ENCODE assay signal across 13 cellular contexts in the genomic region with DNA sequence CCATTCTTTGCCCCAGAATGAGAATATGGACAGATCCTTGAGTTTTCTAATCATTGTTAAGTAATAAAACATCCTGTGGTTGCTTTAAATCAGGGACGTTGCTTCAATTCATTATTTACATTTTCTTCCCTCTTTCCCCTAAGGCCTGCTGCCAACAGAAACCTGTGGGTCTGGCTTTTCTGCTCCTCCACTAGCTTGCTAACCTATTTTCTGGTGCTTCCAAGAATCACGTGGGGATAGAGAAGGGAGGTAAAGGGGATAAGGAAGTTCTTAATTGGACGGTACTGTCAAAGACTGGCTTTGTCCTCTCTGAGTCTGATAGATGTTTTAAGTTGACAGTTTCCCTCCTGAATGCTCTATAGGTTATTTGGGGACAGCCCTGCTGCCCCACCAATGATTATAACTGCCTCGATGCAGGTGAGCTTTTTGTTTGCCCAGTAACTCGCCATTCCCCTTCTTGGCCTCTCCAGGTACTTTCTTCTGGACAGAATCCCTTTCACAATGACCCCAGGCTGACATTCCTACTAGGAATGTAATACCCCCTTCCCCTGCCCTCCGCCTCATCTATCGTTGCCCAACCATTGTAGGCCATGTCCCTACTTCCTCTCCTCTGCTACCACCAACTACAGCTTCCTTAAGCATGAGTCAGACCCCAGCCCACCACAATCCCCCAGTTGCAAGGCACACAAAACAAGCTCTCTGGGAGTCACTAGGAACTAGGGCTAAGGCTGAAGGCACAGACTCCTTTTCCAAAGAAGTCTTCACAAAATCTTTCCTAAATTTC. TPM values are rescaled to one million over a fixed set of nuclear protein-coding genes. Genes with fewer than 3 reads are reported as not detected.
DNase-seq lines count a peak whose midpoint lies in the region; ATAC-seq and TF ChIP-seq lines count a peak whose summit lies in the region.
"Had no signal": no experiment of that assay in that cellular context is flagged by ENCODE, and none has a peak within 500 bp of the region (broad histone marks: within the 10 kb centered on the region; RNA-seq: fewer than 3 reads in every experiment).

No MANE protein-coding gene starts in this region.

- H3K4me1 Mint-ChIP-seq in GM23338 = peaks cover 29% of the 10 kb centered on the region
- H3K4me1 Mint-ChIP-seq: activated naive CD8-positive, alpha-beta T cell treated with anti-CD3 and anti-CD28 coated beads for 36 hours had no signal

- peaks cover 17% of the 10 kb centered on the region for H3K79me1 ChIP-seq in trophoblast cell (ENCODE audit: low read length)

- no peaks in the 10 kb centered on the region; the same call in 1 of the 3 replicates for H3K36me3 Mint-ChIP-seq in GM23338 (ENCODE audit: low read depth)
- H3K36me3 Mint-ChIP-seq: activated naive CD8-positive, alpha-beta T cell treated with anti-CD3 and anti-CD28 coated beads for 36 hours; natural killer cell had no signal

- no peaks in the 10 kb centered on the region for H4K20me1 ChIP-seq in GM23338 (replicated peaks; ENCODE audit: insufficient read depth)
- H4K20me1 ChIP-seq in MM.1S (ENCODE audit: insufficient read depth, low read length) = no peaks in the 10 kb centered on the region

- H3K4me2 ChIP-seq in GM23338 (no peak overlapping the region), trophoblast cell (ENCODE audit: low read length) (peak overlapping the region; percentile 52), MM.1S (ENCODE audit: low read depth, low read length) (no peak overlapping the region)

- H3K4me1 ChIP-seq in GM23338 (ENCODE audit: insufficient read depth) (no peaks in the 10 kb centered on the region; the same call in 1 of the 2 replicates), trophoblast cell (ENCODE audit: control insufficient read depth in 1 of 2, insufficient read depth in 2 of 2, low read length in 2 of 2) (peaks cover 12 to 28% of the 10 kb centered on the region in 2 experiments), MM.1S (ENCODE audit: low read length) (no peaks in the 10 kb centered on the region)

- no peak for ATAC-seq in GM23338
- ATAC-seq in HG02763 (IDR thresholded peaks at IDR 0.05; ENCODE audit: unreplicated experiment) = no peak
- ATAC-seq: natural killer cell had no signal

- intact Hi-C loops in dorsolateral prefrontal cortex (cut with DNase I) = loop anchor here (5.0 kb wide), 2 partner anchors 196 to 241 kb away; no protein-coding TSS in a partner anchor

- H3K23ac ChIP-seq in trophoblast cell (ENCODE audit: low read length) = no peak overlapping the region

- H3F3A ChIP-seq in GM23338 (replicated peaks; ENCODE audit: low read depth) (no peaks in the 10 kb centered on the region), MM.1S (ENCODE audit: insufficient read depth, low read length) (no peaks in the 10 kb centered on the region)

- no CpG with 5 or more reads among the region's 7 CpGs for WGBS in trophoblast cell (ENCODE audit: extremely low coverage, insufficient coverage, insufficient read length)

- H3K18ac ChIP-seq in trophoblast cell (ENCODE audit: low read length) = no peak overlapping the region

- no peak overlapping the region for H3K14ac ChIP-seq in trophoblast cell (ENCODE audit: low read length)

- H3K9me2 ChIP-seq in GM23338 (ENCODE audit: insufficient read depth) = peaks cover 10% of the 10 kb centered on the region; the same call in 1 of the 2 replicates
- H3K9me2 ChIP-seq in MM.1S (replicated peaks; ENCODE audit: insufficient read depth, low read length) = no peaks in the 10 kb centered on the region

- DNase-seq in GM23338 (ENCODE audit: low spot score) (no peak), SIG-M5 (lab: John Stamatoyannopoulos, UW) (peak; percentile 32), dorsolateral prefrontal cortex (no peak), trophoblast cell (peak; percentile 46 to 69), GM10248 (ENCODE audit: extremely low spot score) (no peak), MM.1S (no peak), NCI-H128 (lab: John Stamatoyannopoulos, UW; ENCODE audit: unreplicated experiment) (no peak)
- DNase-seq: activated naive CD8-positive, alpha-beta T cell treated with anti-CD3 and anti-CD28 coated beads for 36 hours; natural killer cell; NCI-H69; stimulated activated naive CD4-positive, alpha-beta T cell; T-helper 1 cell had no signal

- no peak overlapping the region for H3K27ac ChIP-seq in GM23338 (ENCODE audit: low read depth)
- H3K27ac ChIP-seq in dorsolateral prefrontal cortex = peak overlapping the region; percentile 53 to 100 (median 97)
- peak overlapping the region; percentile 85 for H3K27ac ChIP-seq in trophoblast cell (ENCODE audit: low read depth, low read length)
- no peak overlapping the region for H3K27ac ChIP-seq in MM.1S (ENCODE audit: low read length)

- H3K27me3 Mint-ChIP-seq in GM23338 (ENCODE audit: insufficient read depth, low read depth, poor library complexity) = no peaks in the 10 kb centered on the region
- H3K27me3 Mint-ChIP-seq: activated naive CD8-positive, alpha-beta T cell treated with anti-CD3 and anti-CD28 coated beads for 36 hours had no signal

- H2BK5ac ChIP-seq in trophoblast cell (ENCODE audit: low read depth, low read length, poor library complexity) = peak overlapping the region; percentile 67

- H2AFZ ChIP-seq in GM23338 = peak overlapping the region; percentile 43
- no peak overlapping the region for H2AFZ ChIP-seq in trophoblast cell (ENCODE audit: insufficient read depth, low read length, poor library complexity)
- H2AFZ ChIP-seq in MM.1S (ENCODE audit: low read length) = no peak overlapping the region

- no peak overlapping the region for H2BK12ac ChIP-seq in trophoblast cell (ENCODE audit: low read length)

- H3K36me3 ChIP-seq in GM23338 (ENCODE audit: insufficient read depth) = no peaks in the 10 kb centered on the region
- no peaks in the 10 kb centered on the region for H3K36me3 ChIP-seq in trophoblast cell (ENCODE audit: control insufficient read depth in 1 of 2, insufficient read depth in 2 of 2, low read length in 2 of 2)
- H3K36me3 ChIP-seq in MM.1S (replicated peaks; ENCODE audit: insufficient read depth, low read length) = no peaks in the 10 kb centered on the region

- H4K8ac ChIP-seq in trophoblast cell (ENCODE audit: low read depth, low read length) = no peak overlapping the region

- H3K9me3 ChIP-seq in trophoblast cell (ENCODE audit: insufficient read depth, low read depth, low read length) = no peaks in the 10 kb centered on the region
- H3K9me3 ChIP-seq in MM.1S (replicated peaks; ENCODE audit: insufficient read depth, low read length) = no peaks in the 10 kb centered on the region

- no peak overlapping the region for H3K4me3 Mint-ChIP-seq in GM23338
- H3K4me3 Mint-ChIP-seq: activated naive CD8-positive, alpha-beta T cell treated with anti-CD3 and anti-CD28 coated beads for 36 hours; natural killer cell had no signal

- H3K79me2 ChIP-seq in GM23338 (replicated peaks; ENCODE audit: insufficient read depth) = no peaks in the 10 kb centered on the region
- H3K79me2 ChIP-seq in trophoblast cell (ENCODE audit: control insufficient read depth, insufficient read depth, low read length, poor library complexity) = peaks cover 4% of the 10 kb centered on the region
- H3K79me2 ChIP-seq in MM.1S (ENCODE audit: low read length) = no peaks in the 10 kb centered on the region

- POLR2A ChIA-PET in GM10248 (lab: Yijun Ruan, JAX) = no interaction called here

- peaks cover 4% of the 10 kb centered on the region; the same call in 1 of the 3 replicates for H3K9me3 Mint-ChIP-seq in GM23338
- H3K9me3 Mint-ChIP-seq: natural killer cell had no signal

- H3K27ac Mint-ChIP-seq in GM23338 = no peak overlapping the region
- H3K27ac Mint-ChIP-seq: activated naive CD8-positive, alpha-beta T cell treated with anti-CD3 and anti-CD28 coated beads for 36 hours; natural killer cell had no signal

- H3K27me3 ChIP-seq in GM23338 (ENCODE audit: insufficient read depth) (no peaks in the 10 kb centered on the region), dorsolateral prefrontal cortex (no peaks in the 10 kb centered on the region), trophoblast cell (ENCODE audit: insufficient read depth, low read length) (no peaks in the 10 kb centered on the region), MM.1S (replicated peaks; ENCODE audit: insufficient read depth, low read length) (no peaks in the 10 kb centered on the region)

- H2BK120ac ChIP-seq in trophoblast cell (ENCODE audit: insufficient read depth, low read length, poor library complexity) = peak overlapping the region; percentile 54

- no peak overlapping the region for H3K4ac ChIP-seq in trophoblast cell (ENCODE audit: low read depth, low read length)

- CTCF ChIA-PET in GM10248 (lab: Yijun Ruan, JAX) = interaction anchor here (0.9 to 1.5 kb wide), 4 partner anchors 17 to 295 kb away, joined by 3 read pairs; no protein-coding TSS in a partner anchor

- no peak overlapping the region for H2AK5ac ChIP-seq in trophoblast cell (ENCODE audit: low read length)

- H4K12ac ChIP-seq in trophoblast cell (ENCODE audit: low read depth, low read length) = no peak overlapping the region

- peak overlapping the region; percentile 12 for H4K91ac ChIP-seq in trophoblast cell (ENCODE audit: low read depth, low read length)

- TF ChIP-seq CTCF in GM23338 (conservative IDR thresholded peaks at IDR 0.05; ENCODE audit: low read depth in 2 of 2) (no peak), dorsolateral prefrontal cortex (IDR thresholded peaks at IDR 0.05 in 54 of 56, conservative IDR thresholded peaks at IDR 0.05 in 2 of 56; ENCODE audit: low read depth in 1 of 56, partially characterized antibody in 56 of 56) (no peak), GM10248 (IDR thresholded peaks at IDR 0.05; ENCODE audit: control extremely low read depth, extremely low read depth, low read depth, missing control alignments) (no peak), MM.1S (IDR thresholded peaks at IDR 0.05; ENCODE audit: low read length) (no peak)

- H3K9ac ChIP-seq in trophoblast cell (ENCODE audit: low read length) (no peak overlapping the region), MM.1S (ENCODE audit: low read length) (no peak overlapping the region)

- H3K4me3 ChIP-seq in GM23338 = no peak overlapping the region
- no peak overlapping the region for H3K4me3 ChIP-seq in dorsolateral prefrontal cortex
- H3K4me3 ChIP-seq in trophoblast cell (ENCODE audit: low read depth, low read length) = no peak overlapping the region
- no peak overlapping the region for H3K4me3 ChIP-seq in MM.1S (ENCODE audit: low read length)

TF ChIP-seq in GM23338, 12 proteins besides CTCF, POLR2A, EP300 and RAD21 (continues in another document):
- no peak for TF ChIP-seq EZH2 (IDR thresholded peaks at IDR 0.05; ENCODE audit: low read depth, unreplicated experiment)
- TF ChIP-seq ZNF331 (CRISPR knock-in tag; IDR thresholded peaks at IDR 0.05; ENCODE audit: low read depth) = no peak
- TF ChIP-seq ZNF114 (CRISPR knock-in tag; IDR thresholded peaks at IDR 0.05) = no peak
- no peak for TF ChIP-seq STAT1 (IDR thresholded peaks at IDR 0.05; ENCODE audit: unreplicated experiment)

RNA-seq across cellular contexts. Expression of a gene that starts 19.9 kb away (rescaled TPM):
- total RNA-seq in GM23338 (2014; rRNA removed; shearing (Covaris generic)) = 7.3 and 10.2 TPM in 2 replicates
- polyA plus RNA-seq in GM23338 (2016; fragmentation: Nextera tagmentation; extraction: Ambion mirVana) = 4.7 and 5.9 TPM in 2 replicates
- 100 to 1,000 TPM in 119 of 120 experiments, 10 to 100 TPM in 1; 95.3 to 182 (median 133) TPM for total RNA-seq in dorsolateral prefrontal cortex
- polyA plus RNA-seq in trophoblast cell (2013) = 50.4 and 53.4 TPM in 2 replicates

Comparison
In these comparisons a context has a peak if more than half of its experiments do, and no peak if none do; other contexts are left out.
1. DNase-seq: peak in SIG-M5 (single experiment) and trophoblast cell (2 of 2); none in GM23338 (single experiment), dorsolateral prefrontal cortex (0 of 10), GM10248 (single experiment), MM.1S (single experiment) and NCI-H128 (single experiment).
2. H3K27ac ChIP-seq: peak in dorsolateral prefrontal cortex (59 of 59) and trophoblast cell (single experiment); none in GM23338 (single experiment) and MM.1S (single experiment).